In genomic region chr1:4652631-4653327, GRCh38 we compare ENCODE assay signal across 8 cellular contexts. TPM values are rescaled to one million over a fixed set of nuclear protein-coding genes. Genes with fewer than 3 reads are reported as not detected.
DNase-seq lines count a peak whose midpoint lies in the region; ATAC-seq and TF ChIP-seq lines count a peak whose summit lies in the region.

No MANE protein-coding gene starts in this region.

- no peak overlapping the region for H3K4me3 Mint-ChIP-seq in type B pancreatic cell

- H3K4me1 ChIP-seq in PC-3 (ENCODE audit: insufficient read depth, low read length), result peaks cover 12% of the 10 kb centered on the region; the same call in 1 of the 2 replicates
- no peaks in the 10 kb centered on the region for H3K4me1 ChIP-seq in parathyroid adenoma

- H3F3A ChIP-seq in PC-3 (ENCODE audit: low read length, unreplicated experiment), result no peaks in the 10 kb centered on the region

- CTCF ChIA-PET in PC-3 (lab: Charles Lee), result no interaction called here

- TF ChIP-seq CTCF in AG10803 (conservative IDR thresholded peaks at IDR 0.05; ENCODE audit: low read length), result peak; percentile 77
- peak; percentile 92 for TF ChIP-seq CTCF in PC-3 (conservative IDR thresholded peaks at IDR 0.05; ENCODE audit: low read depth, low read length)
- TF ChIP-seq CTCF in fibroblast of the aortic adventitia (IDR thresholded peaks at IDR 0.05; ENCODE audit: insufficient read depth, low read length), result peak; percentile 82
- TF ChIP-seq CTCF in parathyroid adenoma (IDR thresholded peaks at IDR 0.05), result peak; percentile 89
- peak; percentile 98 for TF ChIP-seq CTCF in type B pancreatic cell (conservative IDR thresholded peaks at IDR 0.05)

- POLR2A ChIA-PET in PC-3 (lab: Charles Lee; ENCODE audit: unreplicated experiment), result no interaction called here

- intact Hi-C loops in PC-3 (cut with micrococcal nuclease), result loop anchor here (10.0 kb wide), 1 partner anchor 748 kb away; the partner anchor contains the start of gene C1orf174

- no peaks in the 10 kb centered on the region for H4K20me1 ChIP-seq in PC-3 (ENCODE audit: low read length)

- DNase-seq in AG10803 (ENCODE audit: low read depth) (peak; percentile 31), PC-3 (peak; percentile 53), activated T-helper 1 cell treated with Interleukin-2 at 50 U/mL for 16 hours (ENCODE audit: low read depth) (peak; percentile 22), fibroblast of the aortic adventitia (ENCODE audit: low read depth) (peak; percentile 16), type B pancreatic cell (ENCODE audit: extremely low spot score, unreplicated experiment) (peak; percentile 79), cortex of kidney (lab: John Stamatoyannopoulos, UW) (no peak)

- H3K9me2 ChIP-seq in PC-3 (replicated peaks; ENCODE audit: low read length), result no peaks in the 10 kb centered on the region

- BruUV-seq in PC-3 (replicated peaks; lab: Mats Ljungman, UMichigan), result no TSS peak

- H3K36me3 ChIP-seq in PC-3 (ENCODE audit: low read depth, low read length) (no peaks in the 10 kb centered on the region), parathyroid adenoma (ENCODE audit: control insufficient read depth, insufficient read depth, low read length) (no peaks in the 10 kb centered on the region)

- H3K9ac ChIP-seq in PC-3 (ENCODE audit: low read length), result no peak overlapping the region
- no peak overlapping the region for H3K9ac ChIP-seq in parathyroid adenoma

- H3K9me3 ChIP-seq in PC-3 (ENCODE audit: low read length) (no peaks in the 10 kb centered on the region; the same call in 1 of the 2 replicates), parathyroid adenoma (ENCODE audit: control insufficient read depth, low read length) (no peaks in the 10 kb centered on the region)

- no peaks in the 10 kb centered on the region for H3K36me3 Mint-ChIP-seq in type B pancreatic cell

- H3K27me3 Mint-ChIP-seq in type B pancreatic cell, result peaks cover 28% of the 10 kb centered on the region

- peaks cover 15% of the 10 kb centered on the region for H3K4me1 Mint-ChIP-seq in type B pancreatic cell (ENCODE audit: unreplicated experiment)

- H3K79me2 ChIP-seq in PC-3 (ENCODE audit: low read length) (no peaks in the 10 kb centered on the region), parathyroid adenoma (no peaks in the 10 kb centered on the region)

- H3K4me3 ChIP-seq in AG10803 (ENCODE audit: low read length) (no peak overlapping the region), PC-3 (ENCODE audit: low read length) (no peak overlapping the region), fibroblast of the aortic adventitia (ENCODE audit: low read depth, low read length) (no peak overlapping the region), parathyroid adenoma (ENCODE audit: low read depth, low read length) (no peak overlapping the region)

- H3K27ac Mint-ChIP-seq in type B pancreatic cell, result no peak overlapping the region

- no peak overlapping the region for H3K27ac ChIP-seq in PC-3 (ENCODE audit: low read length)
- no peak overlapping the region for H3K27ac ChIP-seq in parathyroid adenoma

- H2AFZ ChIP-seq in PC-3 (ENCODE audit: low read length), result peak overlapping the region; percentile 77
- peak overlapping the region; percentile 76 for H2AFZ ChIP-seq in parathyroid adenoma

- no peaks in the 10 kb centered on the region for H3K9me3 Mint-ChIP-seq in type B pancreatic cell

- H3K4me2 ChIP-seq in PC-3 (ENCODE audit: low read length) (0 out of 2 replicates have a peak overlapping the region, but pooled peaks have one; percentile 30), parathyroid adenoma (ENCODE audit: low read length) (peak overlapping the region; percentile 63)

- peaks cover 22% of the 10 kb centered on the region for H3K27me3 ChIP-seq in PC-3 (ENCODE audit: low read length)
- no peaks in the 10 kb centered on the region for H3K27me3 ChIP-seq in parathyroid adenoma (ENCODE audit: control insufficient read depth, insufficient read depth, low read length)

- ATAC-seq in GM21423 (IDR thresholded peaks at IDR 0.05; ENCODE audit: unreplicated experiment) (peak; percentile 65), PC-3 (peak; percentile 82)

RNA-seq across cellular contexts. Expression of gene AJAP1, which starts 1.6 kb away (rescaled TPM):
- total RNA-seq in PC-3 (2014; rRNA removed) (not detected in 2 replicates), fibroblast of the aortic adventitia (ENCODE audit: low replicate concordance) (under 0.01 and 0.57 TPM in 2 replicates), type B pancreatic cell (ENCODE audit: low replicate concordance) (4.8 and 9.5 TPM in 2 replicates)
